Comparison of ENCODE assay signal across 1 cellular context in the genomic region with DNA sequence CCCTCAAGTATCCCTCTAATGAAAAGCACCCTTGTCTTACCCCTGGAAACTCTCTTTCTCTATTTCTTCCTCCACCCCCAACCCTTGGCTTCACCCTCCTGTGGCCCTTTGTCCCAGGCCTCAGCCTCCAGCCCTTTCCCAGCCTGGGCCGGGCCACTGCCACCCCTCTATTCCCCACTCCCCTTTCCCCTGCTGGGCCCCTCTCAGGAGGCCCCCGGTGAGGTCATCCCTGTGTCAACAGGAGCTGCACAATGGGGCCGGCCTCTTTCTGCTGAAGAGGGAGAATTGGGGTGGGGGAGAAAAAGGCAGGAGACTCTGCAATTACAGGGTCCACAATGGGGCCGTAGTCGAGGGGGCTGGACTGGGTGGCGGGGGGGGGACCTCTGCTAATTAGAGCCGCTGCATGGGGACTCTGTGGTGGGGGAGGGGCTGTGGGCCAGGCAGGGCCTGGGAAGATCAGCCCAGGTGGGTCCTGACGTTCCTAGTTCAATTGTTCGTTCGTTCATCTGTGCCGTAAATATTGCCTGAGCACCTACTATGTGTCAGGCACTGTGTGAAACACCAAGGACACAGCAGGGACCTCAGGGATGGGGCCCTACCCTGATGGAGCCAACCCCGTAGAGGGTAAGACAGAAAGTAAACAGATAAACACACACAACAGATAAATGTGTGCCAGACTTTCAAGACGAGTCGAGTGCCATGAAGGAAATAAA.
A peak's percentile ranks its signal among the peaks of the same experiment; 100 is the strongest.
TF ChIP-seq lines count a peak whose summit lies in the region.

No MANE protein-coding gene starts in this region.

TF ChIP-seq in HepG2, 621 proteins besides CTCF, POLR2A, EP300 and RAD21 (continued from another document):
- TF ChIP-seq PCBP1 (IDR thresholded peaks at IDR 0.05; ENCODE audit: borderline replicate concordance, low read depth, low read length) (no peak), ZNF792 (CRISPR knock-in tag; IDR thresholded peaks at IDR 0.05) (no peak), SAFB2 (CRISPR knock-in tag; IDR thresholded peaks at IDR 0.05; ENCODE audit: borderline replicate concordance, low read depth) (no peak), ZNF563 (CRISPR knock-in tag; IDR thresholded peaks at IDR 0.05) (no peak), HDAC1 (CRISPR knock-in tag; IDR thresholded peaks at IDR 0.05) (peak; percentile 63; the same call in 1 of the 2 replicates), POGZ (CRISPR knock-in tag; IDR thresholded peaks at IDR 0.05) (no peak), ZBTB7B (CRISPR knock-in tag; IDR thresholded peaks at IDR 0.05) (peak; percentile 92), RORA (CRISPR knock-in tag; IDR thresholded peaks at IDR 0.05) (no peak), ZKSCAN8 (CRISPR knock-in tag; IDR thresholded peaks at IDR 0.05; ENCODE audit: borderline replicate concordance) (no peak), SMC3 (IDR thresholded peaks at IDR 0.05; ENCODE audit: low read length) (no peak), MTF2 (CRISPR knock-in tag; IDR thresholded peaks at IDR 0.05; ENCODE audit: borderline replicate concordance) (no peak), HOXA9 (CRISPR knock-in tag; IDR thresholded peaks at IDR 0.05; ENCODE audit: borderline replicate concordance) (no peak), ZNF432 (CRISPR knock-in tag; IDR thresholded peaks at IDR 0.05; ENCODE audit: borderline replicate concordance) (no peak), ZNF354B (CRISPR knock-in tag; IDR thresholded peaks at IDR 0.05) (no peak), ZNF883 (CRISPR knock-in tag; IDR thresholded peaks at IDR 0.05; ENCODE audit: not compliant biosample characterization) (no peak), ZNF788 (CRISPR knock-in tag; IDR thresholded peaks at IDR 0.05; ENCODE audit: borderline replicate concordance) (peak; percentile 22; the same call in 1 of the 2 replicates), ZNF335 (CRISPR knock-in tag; IDR thresholded peaks at IDR 0.05) (0 out of 2 replicates have a peak, but pooled peaks have one; percentile 41), ATF7-NPFF (CRISPR knock-in tag; IDR thresholded peaks at IDR 0.05; ENCODE audit: low read depth) (no peak), ZNF20 (CRISPR knock-in tag; IDR thresholded peaks at IDR 0.05) (no peak), CEBPB (IDR thresholded peaks at IDR 0.05; ENCODE audit: borderline replicate concordance, low read depth, low read length) (no peak), HDAC6 (IDR thresholded peaks at IDR 0.05; ENCODE audit: low read depth, low read length) (no peak), DPF2 (CRISPR knock-in tag; IDR thresholded peaks at IDR 0.05; ENCODE audit: borderline replicate concordance, low read depth) (peak; percentile 54), ZNF746 (CRISPR knock-in tag; IDR thresholded peaks at IDR 0.05) (peak; percentile 78), RARG (CRISPR knock-in tag; IDR thresholded peaks at IDR 0.05; ENCODE audit: low read depth) (no peak)
- TF ChIP-seq, protein P1, sequence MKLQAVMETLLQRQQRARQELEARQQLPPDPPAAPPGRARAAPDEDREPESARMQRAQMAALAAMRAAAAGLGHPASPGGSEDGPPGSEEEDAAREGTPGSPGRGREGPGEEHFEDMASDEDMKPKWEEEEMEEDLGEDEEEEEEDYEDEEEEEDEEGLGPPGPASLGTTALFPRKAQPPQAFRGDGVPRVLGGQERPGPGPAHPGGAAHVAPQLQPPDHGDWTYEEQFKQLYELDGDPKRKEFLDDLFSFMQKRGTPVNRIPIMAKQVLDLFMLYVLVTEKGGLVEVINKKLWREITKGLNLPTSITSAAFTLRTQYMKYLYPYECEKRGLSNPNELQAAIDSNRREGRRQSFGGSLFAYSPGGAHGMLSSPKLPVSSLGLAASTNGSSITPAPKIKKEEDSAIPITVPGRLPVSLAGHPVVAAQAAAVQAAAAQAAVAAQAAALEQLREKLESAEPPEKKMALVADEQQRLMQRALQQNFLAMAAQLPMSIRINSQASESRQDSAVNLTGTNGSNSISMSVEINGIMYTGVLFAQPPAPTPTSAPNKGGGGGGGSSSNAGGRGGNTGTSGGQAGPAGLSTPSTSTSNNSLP (IDR thresholded peaks at IDR 0.05; ENCODE audit: low read depth, low read length), result no peak
- TF ChIP-seq, protein P2, sequence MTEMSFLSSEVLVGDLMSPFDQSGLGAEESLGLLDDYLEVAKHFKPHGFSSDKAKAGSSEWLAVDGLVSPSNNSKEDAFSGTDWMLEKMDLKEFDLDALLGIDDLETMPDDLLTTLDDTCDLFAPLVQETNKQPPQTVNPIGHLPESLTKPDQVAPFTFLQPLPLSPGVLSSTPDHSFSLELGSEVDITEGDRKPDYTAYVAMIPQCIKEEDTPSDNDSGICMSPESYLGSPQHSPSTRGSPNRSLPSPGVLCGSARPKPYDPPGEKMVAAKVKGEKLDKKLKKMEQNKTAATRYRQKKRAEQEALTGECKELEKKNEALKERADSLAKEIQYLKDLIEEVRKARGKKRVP (CRISPR knock-in tag; IDR thresholded peaks at IDR 0.05), result peak in 1 of 2 experiments; percentile 33; a peak in 1 of 4 replicates
- TF ChIP-seq, protein P3, sequence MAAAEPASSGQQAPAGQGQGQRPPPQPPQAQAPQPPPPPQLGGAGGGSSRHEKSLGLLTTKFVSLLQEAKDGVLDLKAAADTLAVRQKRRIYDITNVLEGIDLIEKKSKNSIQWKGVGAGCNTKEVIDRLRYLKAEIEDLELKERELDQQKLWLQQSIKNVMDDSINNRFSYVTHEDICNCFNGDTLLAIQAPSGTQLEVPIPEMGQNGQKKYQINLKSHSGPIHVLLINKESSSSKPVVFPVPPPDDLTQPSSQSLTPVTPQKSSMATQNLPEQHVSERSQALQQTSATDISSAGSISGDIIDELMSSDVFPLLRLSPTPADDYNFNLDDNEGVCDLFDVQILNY (CRISPR knock-in tag; conservative IDR thresholded peaks at IDR 0.05), result no peak
- TF ChIP-seq, protein P4, sequence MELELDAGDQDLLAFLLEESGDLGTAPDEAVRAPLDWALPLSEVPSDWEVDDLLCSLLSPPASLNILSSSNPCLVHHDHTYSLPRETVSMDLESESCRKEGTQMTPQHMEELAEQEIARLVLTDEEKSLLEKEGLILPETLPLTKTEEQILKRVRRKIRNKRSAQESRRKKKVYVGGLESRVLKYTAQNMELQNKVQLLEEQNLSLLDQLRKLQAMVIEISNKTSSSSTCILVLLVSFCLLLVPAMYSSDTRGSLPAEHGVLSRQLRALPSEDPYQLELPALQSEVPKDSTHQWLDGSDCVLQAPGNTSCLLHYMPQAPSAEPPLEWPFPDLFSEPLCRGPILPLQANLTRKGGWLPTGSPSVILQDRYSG (CRISPR knock-in tag; IDR thresholded peaks at IDR 0.05), result no peak
- TF ChIP-seq, protein P5, sequence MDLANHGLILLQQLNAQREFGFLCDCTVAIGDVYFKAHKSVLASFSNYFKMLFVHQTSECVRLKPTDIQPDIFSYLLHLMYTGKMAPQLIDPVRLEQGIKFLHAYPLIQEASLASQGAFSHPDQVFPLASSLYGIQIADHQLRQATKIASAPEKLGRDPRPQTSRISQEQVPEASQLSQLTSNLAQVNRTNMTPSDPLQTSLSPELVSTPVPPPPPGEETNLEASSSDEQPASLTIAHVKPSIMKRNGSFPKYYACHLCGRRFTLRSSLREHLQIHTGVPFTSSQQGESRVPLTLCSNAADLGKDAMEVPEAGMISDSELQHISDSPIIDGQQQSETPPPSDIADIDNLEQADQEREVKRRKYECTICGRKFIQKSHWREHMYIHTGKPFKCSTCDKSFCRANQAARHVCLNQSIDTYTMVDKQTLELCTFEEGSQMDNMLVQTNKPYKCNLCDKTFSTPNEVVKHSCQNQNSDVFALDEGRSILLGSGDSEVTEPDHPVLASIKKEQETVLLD (CRISPR knock-in tag; IDR thresholded peaks at IDR 0.05; ENCODE audit: low read depth), result no peak
- TF ChIP-seq, protein P6, sequence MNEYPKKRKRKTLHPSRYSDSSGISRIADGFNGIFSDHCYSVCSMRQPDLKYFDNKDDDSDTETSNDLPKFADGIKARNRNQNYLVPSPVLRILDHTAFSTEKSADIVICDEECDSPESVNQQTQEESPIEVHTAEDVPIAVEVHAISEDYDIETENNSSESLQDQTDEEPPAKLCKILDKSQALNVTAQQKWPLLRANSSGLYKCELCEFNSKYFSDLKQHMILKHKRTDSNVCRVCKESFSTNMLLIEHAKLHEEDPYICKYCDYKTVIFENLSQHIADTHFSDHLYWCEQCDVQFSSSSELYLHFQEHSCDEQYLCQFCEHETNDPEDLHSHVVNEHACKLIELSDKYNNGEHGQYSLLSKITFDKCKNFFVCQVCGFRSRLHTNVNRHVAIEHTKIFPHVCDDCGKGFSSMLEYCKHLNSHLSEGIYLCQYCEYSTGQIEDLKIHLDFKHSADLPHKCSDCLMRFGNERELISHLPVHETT (CRISPR knock-in tag; conservative IDR thresholded peaks at IDR 0.05), result no peak
- TF ChIP-seq, protein P7, sequence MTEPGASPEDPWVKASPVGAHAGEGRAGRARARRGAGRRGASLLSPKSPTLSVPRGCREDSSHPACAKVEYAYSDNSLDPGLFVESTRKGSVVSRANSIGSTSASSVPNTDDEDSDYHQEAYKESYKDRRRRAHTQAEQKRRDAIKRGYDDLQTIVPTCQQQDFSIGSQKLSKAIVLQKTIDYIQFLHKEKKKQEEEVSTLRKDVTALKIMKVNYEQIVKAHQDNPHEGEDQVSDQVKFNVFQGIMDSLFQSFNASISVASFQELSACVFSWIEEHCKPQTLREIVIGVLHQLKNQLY (CRISPR knock-in tag; IDR thresholded peaks at IDR 0.05), result 0 out of 2 replicates have a peak, but pooled peaks have one; percentile 20
- TF ChIP-seq, protein P8, sequence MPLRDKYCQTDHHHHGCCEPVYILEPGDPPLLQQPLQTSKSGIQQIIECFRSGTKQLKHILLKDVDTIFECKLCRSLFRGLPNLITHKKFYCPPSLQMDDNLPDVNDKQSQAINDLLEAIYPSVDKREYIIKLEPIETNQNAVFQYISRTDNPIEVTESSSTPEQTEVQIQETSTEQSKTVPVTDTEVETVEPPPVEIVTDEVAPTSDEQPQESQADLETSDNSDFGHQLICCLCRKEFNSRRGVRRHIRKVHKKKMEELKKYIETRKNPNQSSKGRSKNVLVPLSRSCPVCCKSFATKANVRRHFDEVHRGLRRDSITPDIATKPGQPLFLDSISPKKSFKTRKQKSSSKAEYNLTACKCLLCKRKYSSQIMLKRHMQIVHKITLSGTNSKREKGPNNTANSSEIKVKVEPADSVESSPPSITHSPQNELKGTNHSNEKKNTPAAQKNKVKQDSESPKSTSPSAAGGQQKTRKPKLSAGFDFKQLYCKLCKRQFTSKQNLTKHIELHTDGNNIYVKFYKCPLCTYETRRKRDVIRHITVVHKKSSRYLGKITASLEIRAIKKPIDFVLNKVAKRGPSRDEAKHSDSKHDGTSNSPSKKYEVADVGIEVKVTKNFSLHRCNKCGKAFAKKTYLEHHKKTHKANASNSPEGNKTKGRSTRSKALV (CRISPR knock-in tag; IDR thresholded peaks at IDR 0.05), result no peak
